1 cellular context compared by ENCODE assay signal in the genomic region with DNA sequence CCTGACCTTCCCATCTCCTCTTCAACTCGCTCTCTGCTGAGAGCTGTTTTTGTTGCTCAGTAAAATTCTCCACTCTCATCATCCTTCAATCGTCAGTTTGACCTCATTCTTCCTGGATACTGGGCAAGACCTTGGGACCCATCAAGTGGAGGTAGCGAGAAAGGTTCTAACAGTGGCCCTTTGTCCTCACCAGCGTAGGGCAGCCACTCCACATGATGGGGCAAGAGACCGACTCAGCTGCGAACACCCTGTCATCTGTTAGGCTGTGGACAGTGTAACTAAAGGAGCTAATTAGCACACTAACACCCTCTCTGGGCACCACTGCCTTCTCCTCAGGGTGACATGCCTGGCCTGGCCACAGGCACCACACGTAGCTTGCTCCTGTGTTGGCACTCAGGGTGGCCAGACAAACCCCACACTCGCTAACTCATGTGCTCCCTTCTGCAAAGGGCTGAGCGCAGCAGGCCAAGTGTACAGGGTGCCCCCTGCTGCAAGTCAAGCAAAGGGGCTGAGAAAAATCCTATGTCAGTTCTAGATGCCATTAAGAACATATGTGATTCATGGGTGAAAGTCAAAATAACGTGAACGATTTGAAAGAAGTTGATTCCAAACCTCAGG.
TF ChIP-seq lines count a peak whose summit lies in the region.

No MANE protein-coding gene starts in this region.

TF ChIP-seq in WTC11, 78 proteins besides CTCF, POLR2A, EP300 and RAD21:
- no peak for TF ChIP-seq ZNF232 (CRISPR knock-in tag; IDR thresholded peaks at IDR 0.05)
- TF ChIP-seq CREM (CRISPR knock-in tag; IDR thresholded peaks at IDR 0.05) = no peak
- no peak for TF ChIP-seq NFE2L1 (CRISPR knock-in tag; IDR thresholded peaks at IDR 0.05)
- TF ChIP-seq, protein P1, sequence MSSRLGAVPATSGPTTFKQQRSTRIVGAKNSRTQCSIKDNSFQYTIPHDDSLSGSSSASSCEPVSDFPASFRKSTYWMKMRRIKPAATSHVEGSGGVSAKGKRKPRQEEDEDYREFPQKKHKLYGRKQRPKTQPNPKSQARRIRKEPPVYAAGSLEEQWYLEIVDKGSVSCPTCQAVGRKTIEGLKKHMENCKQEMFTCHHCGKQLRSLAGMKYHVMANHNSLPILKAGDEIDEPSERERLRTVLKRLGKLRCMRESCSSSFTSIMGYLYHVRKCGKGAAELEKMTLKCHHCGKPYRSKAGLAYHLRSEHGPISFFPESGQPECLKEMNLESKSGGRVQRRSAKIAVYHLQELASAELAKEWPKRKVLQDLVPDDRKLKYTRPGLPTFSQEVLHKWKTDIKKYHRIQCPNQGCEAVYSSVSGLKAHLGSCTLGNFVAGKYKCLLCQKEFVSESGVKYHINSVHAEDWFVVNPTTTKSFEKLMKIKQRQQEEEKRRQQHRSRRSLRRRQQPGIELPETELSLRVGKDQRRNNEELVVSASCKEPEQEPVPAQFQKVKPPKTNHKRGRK (CRISPR knock-in tag; IDR thresholded peaks at IDR 0.05; ENCODE audit: borderline replicate concordance) = no peak
- TF ChIP-seq, protein P2, sequence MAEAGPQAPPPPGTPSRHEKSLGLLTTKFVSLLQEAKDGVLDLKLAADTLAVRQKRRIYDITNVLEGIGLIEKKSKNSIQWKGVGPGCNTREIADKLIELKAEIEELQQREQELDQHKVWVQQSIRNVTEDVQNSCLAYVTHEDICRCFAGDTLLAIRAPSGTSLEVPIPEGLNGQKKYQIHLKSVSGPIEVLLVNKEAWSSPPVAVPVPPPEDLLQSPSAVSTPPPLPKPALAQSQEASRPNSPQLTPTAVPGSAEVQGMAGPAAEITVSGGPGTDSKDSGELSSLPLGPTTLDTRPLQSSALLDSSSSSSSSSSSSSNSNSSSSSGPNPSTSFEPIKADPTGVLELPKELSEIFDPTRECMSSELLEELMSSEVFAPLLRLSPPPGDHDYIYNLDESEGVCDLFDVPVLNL (CRISPR knock-in tag; IDR thresholded peaks at IDR 0.05; ENCODE audit: borderline replicate concordance, low read depth) = no peak
- TF ChIP-seq ZNF416 (CRISPR knock-in tag; IDR thresholded peaks at IDR 0.05) = no peak
- no peak for TF ChIP-seq RELA (CRISPR knock-in tag; IDR thresholded peaks at IDR 0.05; ENCODE audit: borderline replicate concordance)
- TF ChIP-seq, protein P3, sequence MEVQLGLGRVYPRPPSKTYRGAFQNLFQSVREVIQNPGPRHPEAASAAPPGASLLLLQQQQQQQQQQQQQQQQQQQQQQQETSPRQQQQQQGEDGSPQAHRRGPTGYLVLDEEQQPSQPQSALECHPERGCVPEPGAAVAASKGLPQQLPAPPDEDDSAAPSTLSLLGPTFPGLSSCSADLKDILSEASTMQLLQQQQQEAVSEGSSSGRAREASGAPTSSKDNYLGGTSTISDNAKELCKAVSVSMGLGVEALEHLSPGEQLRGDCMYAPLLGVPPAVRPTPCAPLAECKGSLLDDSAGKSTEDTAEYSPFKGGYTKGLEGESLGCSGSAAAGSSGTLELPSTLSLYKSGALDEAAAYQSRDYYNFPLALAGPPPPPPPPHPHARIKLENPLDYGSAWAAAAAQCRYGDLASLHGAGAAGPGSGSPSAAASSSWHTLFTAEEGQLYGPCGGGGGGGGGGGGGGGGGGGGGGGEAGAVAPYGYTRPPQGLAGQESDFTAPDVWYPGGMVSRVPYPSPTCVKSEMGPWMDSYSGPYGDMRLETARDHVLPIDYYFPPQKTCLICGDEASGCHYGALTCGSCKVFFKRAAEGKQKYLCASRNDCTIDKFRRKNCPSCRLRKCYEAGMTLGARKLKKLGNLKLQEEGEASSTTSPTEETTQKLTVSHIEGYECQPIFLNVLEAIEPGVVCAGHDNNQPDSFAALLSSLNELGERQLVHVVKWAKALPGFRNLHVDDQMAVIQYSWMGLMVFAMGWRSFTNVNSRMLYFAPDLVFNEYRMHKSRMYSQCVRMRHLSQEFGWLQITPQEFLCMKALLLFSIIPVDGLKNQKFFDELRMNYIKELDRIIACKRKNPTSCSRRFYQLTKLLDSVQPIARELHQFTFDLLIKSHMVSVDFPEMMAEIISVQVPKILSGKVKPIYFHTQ (CRISPR knock-in tag; IDR thresholded peaks at IDR 0.05) = no peak
- no peak for TF ChIP-seq ZNF671 (CRISPR knock-in tag; IDR thresholded peaks at IDR 0.05)
- TF ChIP-seq CBFB (CRISPR knock-in tag; IDR thresholded peaks at IDR 0.05; ENCODE audit: low read depth) = no peak
- TF ChIP-seq HMGA2 (CRISPR knock-in tag; IDR thresholded peaks at IDR 0.05) = no peak
- TF ChIP-seq ZNF219 (CRISPR knock-in tag; IDR thresholded peaks at IDR 0.05; ENCODE audit: borderline replicate concordance) = no peak
- TF ChIP-seq, protein P4, sequence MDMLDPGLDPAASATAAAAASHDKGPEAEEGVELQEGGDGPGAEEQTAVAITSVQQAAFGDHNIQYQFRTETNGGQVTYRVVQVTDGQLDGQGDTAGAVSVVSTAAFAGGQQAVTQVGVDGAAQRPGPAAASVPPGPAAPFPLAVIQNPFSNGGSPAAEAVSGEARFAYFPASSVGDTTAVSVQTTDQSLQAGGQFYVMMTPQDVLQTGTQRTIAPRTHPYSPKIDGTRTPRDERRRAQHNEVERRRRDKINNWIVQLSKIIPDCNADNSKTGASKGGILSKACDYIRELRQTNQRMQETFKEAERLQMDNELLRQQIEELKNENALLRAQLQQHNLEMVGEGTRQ (CRISPR knock-in tag; IDR thresholded peaks at IDR 0.05) = no peak
